16 cellular contexts compared by ENCODE assay signal in the genomic region with DNA sequence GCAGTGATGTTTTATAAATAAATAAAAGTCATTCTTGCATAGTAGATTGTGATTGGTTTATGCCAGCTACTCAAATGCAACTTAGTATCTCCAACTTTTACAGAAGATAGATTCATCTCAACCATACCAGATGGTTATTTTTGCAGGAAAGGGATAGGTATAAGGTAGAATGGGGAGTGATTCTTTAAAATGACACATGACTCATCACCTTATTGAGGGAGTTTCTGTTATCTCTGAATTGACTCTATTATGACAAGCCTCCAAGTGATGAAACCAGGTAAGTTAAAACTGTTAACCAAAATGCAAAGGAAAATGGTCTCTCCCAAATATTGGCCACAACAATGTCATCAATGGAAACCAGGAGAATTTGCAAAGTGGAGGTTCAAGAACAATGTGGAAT. TPM values are rescaled to one million over a fixed set of nuclear protein-coding genes. Genes with fewer than 3 reads are reported as not detected.
DNase-seq lines count a peak whose midpoint lies in the region; ATAC-seq and TF ChIP-seq lines count a peak whose summit lies in the region.
"Had no signal": no experiment of that assay in that cellular context is flagged by ENCODE, and none has a peak within 500 bp of the region (broad histone marks: within the 10 kb centered on the region; RNA-seq: fewer than 3 reads in every experiment).

No MANE protein-coding gene starts in this region.

- DNase-seq in activated naive CD4-positive, alpha-beta T cell treated with anti-CD3 and anti-CD28 coated beads, Interleukin-2, amount 50 U/mL, for 16 hours = no peak
- DNase-seq in activated CD8-positive, alpha-beta T cell treated with anti-CD3 and anti-CD28 coated beads for 36 hours = no peak
- DNase-seq in epithelial cell of esophagus (ENCODE audit: low read depth) (peak; percentile 10), sciatic nerve (ENCODE audit: low spot score) (no peak), NCI-H524 treated with DMSO at 0.1 percent for 48 hours (lab: John Stamatoyannopoulos, UW) (no peak)
- DNase-seq: activated CD4-positive, CD25-positive, alpha-beta regulatory T cell treated with anti-CD3 and anti-CD28 coated beads, Interleukin-2, amount 50 U/mL, for 72 hours; endodermal cell; H9; MV-4-11; NCI-H187; NCI-H510A treated with DMSO at 0.1 percent for 48 hours; ovary; right lobe of liver had no signal

- POLR2A ChIA-PET in activated CD8-positive, alpha-beta T cell treated with anti-CD3 and anti-CD28 coated beads for 36 hours (lab: Charles Lee) = no interaction called here

- H3K27me3 Mint-ChIP-seq in activated naive CD4-positive, alpha-beta T cell treated with anti-CD3 and anti-CD28 coated beads, Interleukin-2, amount 50 U/mL, for 24 hours = no peaks in the 10 kb centered on the region
- H3K27me3 Mint-ChIP-seq in activated CD8-positive, alpha-beta T cell treated with anti-CD3 and anti-CD28 coated beads for 36 hours = no peaks in the 10 kb centered on the region

- no peak overlapping the region for H3K4me3 ChIP-seq in epithelial cell of esophagus (ENCODE audit: low read length)
- H3K4me3 ChIP-seq: ovary, right lobe of liver had no signal

- no peak for TF ChIP-seq CTCF in activated CD8-positive, alpha-beta T cell treated with anti-CD3 and anti-CD28 coated beads for 36 hours (IDR thresholded peaks at IDR 0.05)
- no peak for TF ChIP-seq CTCF in epithelial cell of esophagus (IDR thresholded peaks at IDR 0.05; ENCODE audit: insufficient read depth, low read depth, low read length, missing control alignments)

- peak overlapping the region; percentile 76 for H3K4me3 Mint-ChIP-seq in activated naive CD4-positive, alpha-beta T cell treated with anti-CD3 and anti-CD28 coated beads, Interleukin-2, amount 50 U/mL, for 24 hours
- peak overlapping the region; percentile 6 for H3K4me3 Mint-ChIP-seq in activated CD8-positive, alpha-beta T cell treated with anti-CD3 and anti-CD28 coated beads for 36 hours
- H3K4me3 Mint-ChIP-seq: endodermal cell, H9 had no signal

- peaks cover 27% of the 10 kb centered on the region for H3K36me3 Mint-ChIP-seq in activated naive CD4-positive, alpha-beta T cell treated with anti-CD3 and anti-CD28 coated beads, Interleukin-2, amount 50 U/mL, for 24 hours
- H3K36me3 Mint-ChIP-seq in activated CD8-positive, alpha-beta T cell treated with anti-CD3 and anti-CD28 coated beads for 36 hours (ENCODE audit: low read depth) = peaks cover 69% of the 10 kb centered on the region

- H3K27ac Mint-ChIP-seq in activated naive CD4-positive, alpha-beta T cell treated with anti-CD3 and anti-CD28 coated beads, Interleukin-2, amount 50 U/mL, for 24 hours = peak overlapping the region; percentile 98
- peak overlapping the region; percentile 87 for H3K27ac Mint-ChIP-seq in activated CD8-positive, alpha-beta T cell treated with anti-CD3 and anti-CD28 coated beads for 36 hours
- H3K27ac Mint-ChIP-seq: endodermal cell, H9 had no signal

- intact Hi-C loops in activated CD8-positive, alpha-beta T cell treated with anti-CD3 and anti-CD28 coated beads for 36 hours (cut with micrococcal nuclease) = no loop called here
- intact Hi-C loops in sciatic nerve (cut with DNase I) = no loop called here

- no peaks in the 10 kb centered on the region for H3K9me3 Mint-ChIP-seq in activated naive CD4-positive, alpha-beta T cell treated with anti-CD3 and anti-CD28 coated beads, Interleukin-2, amount 50 U/mL, for 24 hours
- no peaks in the 10 kb centered on the region for H3K9me3 Mint-ChIP-seq in activated CD8-positive, alpha-beta T cell treated with anti-CD3 and anti-CD28 coated beads for 36 hours
- H3K9me3 Mint-ChIP-seq: endodermal cell, H9 had no signal

- ATAC-seq in activated CD8-positive, alpha-beta T cell treated with anti-CD3 and anti-CD28 coated beads for 36 hours = peak; percentile 76
- no peak for ATAC-seq in GM18858 (IDR thresholded peaks at IDR 0.05; ENCODE audit: unreplicated experiment)
- no peak for ATAC-seq in sciatic nerve
- no peak for ATAC-seq in HG02798 (IDR thresholded peaks at IDR 0.05; ENCODE audit: poor library complexity, unreplicated experiment)
- ATAC-seq: right lobe of liver had no signal

- CTCF ChIA-PET in activated CD8-positive, alpha-beta T cell treated with anti-CD3 and anti-CD28 coated beads for 36 hours (lab: Charles Lee) = no interaction called here

- H3K4me1 Mint-ChIP-seq in activated naive CD4-positive, alpha-beta T cell treated with anti-CD3 and anti-CD28 coated beads, Interleukin-2, amount 50 U/mL, for 24 hours = peaks cover 87% of the 10 kb centered on the region
- peaks cover 82% of the 10 kb centered on the region for H3K4me1 Mint-ChIP-seq in activated CD8-positive, alpha-beta T cell treated with anti-CD3 and anti-CD28 coated beads for 36 hours (ENCODE audit: low read depth)

RNA-seq across cellular contexts. Expression of a gene that starts 54.5 kb away (rescaled TPM):
- total RNA-seq in activated CD8-positive, alpha-beta T cell treated with anti-CD3 and anti-CD28 coated beads for 36 hours = 100 to 1,000 TPM; 475 to 499 TPM
- 62.8 TPM for total RNA-seq in sciatic nerve
- total RNA-seq: H9 had no signal
